In genomic region chr17:83092931-83093330, GRCh38 we compare ENCODE assay signal across 15 cellular contexts.
"Had no signal": no experiment of that assay in that cellular context is flagged by ENCODE, and none has a peak within 500 bp of the region (broad histone marks: within the 10 kb centered on the region; RNA-seq: fewer than 3 reads in every experiment).

No MANE protein-coding gene starts in this region.

- ATAC-seq: activated T-helper 17 cell treated with anti-CD3 and anti-CD28 coated beads, Interleukin-2, amount 50 U/mL, for 72 hours; gastrocnemius medialis; left ventricle myocardium superior; right lobe of liver; stimulated activated naive B cell treated with anti-CD40 and anti-IgM and Interleukin-4, amounts not matched to agents 10 μg/mL and 1 μg/mL and 100 μg/mL, for 72 hours had no signal

- H3K27me3 Mint-ChIP-seq: activated B cell treated with CpG ODN at 0.5 μM for 24 hours; activated T-helper 17 cell treated with anti-CD3 and anti-CD28 coated beads, Interleukin-2, amount 50 U/mL, for 72 hours had no signal

- H3K4me1 Mint-ChIP-seq: activated T-helper 17 cell treated with anti-CD3 and anti-CD28 coated beads, Interleukin-2, amount 50 U/mL, for 72 hours had no signal

- H3K36me3 ChIP-seq: gastrocnemius medialis had no signal

- H3K4me3 ChIP-seq: gastrocnemius medialis, right lobe of liver had no signal

- H3K9me3 Mint-ChIP-seq: activated B cell treated with CpG ODN at 0.5 μM for 24 hours; activated T-helper 17 cell treated with anti-CD3 and anti-CD28 coated beads, Interleukin-2, amount 50 U/mL, for 72 hours; stimulated activated naive B cell treated with anti-CD40 and anti-IgM and Interleukin-4, amounts not matched to agents 10 μg/mL and 1 μg/mL and 100 μg/mL, for 72 hours; T-helper 1 cell treated with Interleukin-12 subunit alpha and Interleukin-12 subunit beta and Interleukin-4 antibody, amounts not matched to agents 30 μg/mL and 1 μg/mL, for 36 hours had no signal

- H3K27ac ChIP-seq: gastrocnemius medialis, right lobe of liver had no signal

- H3K9me3 ChIP-seq: gastrocnemius medialis, right lobe of liver had no signal

- H3K27me3 ChIP-seq: right lobe of liver had no signal

- DNase-seq: activated B cell treated with CpG ODN at 0.5 μM for 24 hours; activated CD4-positive, alpha-beta T cell treated with anti-CD3 and anti-CD28 coated beads, Interleukin-2, amount 50 U/mL, for 1 hour; activated naive CD4-positive, alpha-beta T cell treated with anti-CD3 and anti-CD28 coated beads, Interleukin-2, amount 50 U/mL, for 16 hours; activated T-cell treated with anti-CD3 and anti-CD28 coated beads for 4 hours; amygdala; gastrocnemius medialis; kidney; left ventricle myocardium superior; nucleus accumbens; right lobe of liver; stimulated activated CD4-positive, alpha-beta T cell treated with anti-CD3 and anti-CD28 coated beads, Interleukin-1b, Interleukin-23, amount 100 ng/mL, for 48 hours; stimulated activated naive B cell treated with anti-CD40 and anti-IgM and Interleukin-4, amounts not matched to agents 10 μg/mL and 1 μg/mL and 100 μg/mL, for 72 hours; substantia nigra had no signal

- H3K4me1 ChIP-seq: right lobe of liver had no signal

- H3K27ac Mint-ChIP-seq: activated B cell treated with CpG ODN at 0.5 μM for 24 hours; activated T-helper 17 cell treated with anti-CD3 and anti-CD28 coated beads, Interleukin-2, amount 50 U/mL, for 72 hours; stimulated activated naive B cell treated with anti-CD40 and anti-IgM and Interleukin-4, amounts not matched to agents 10 μg/mL and 1 μg/mL and 100 μg/mL, for 72 hours; T-helper 1 cell treated with Interleukin-12 subunit alpha and Interleukin-12 subunit beta and Interleukin-4 antibody, amounts not matched to agents 30 μg/mL and 1 μg/mL, for 36 hours had no signal

- H3K4me3 Mint-ChIP-seq: activated B cell treated with CpG ODN at 0.5 μM for 24 hours; activated T-helper 17 cell treated with anti-CD3 and anti-CD28 coated beads, Interleukin-2, amount 50 U/mL, for 72 hours; stimulated activated naive B cell treated with anti-CD40 and anti-IgM and Interleukin-4, amounts not matched to agents 10 μg/mL and 1 μg/mL and 100 μg/mL, for 72 hours; T-helper 1 cell treated with Interleukin-12 subunit alpha and Interleukin-12 subunit beta and Interleukin-4 antibody, amounts not matched to agents 30 μg/mL and 1 μg/mL, for 36 hours had no signal
